9 cellular contexts compared by ENCODE assay signal in the genomic region with DNA sequence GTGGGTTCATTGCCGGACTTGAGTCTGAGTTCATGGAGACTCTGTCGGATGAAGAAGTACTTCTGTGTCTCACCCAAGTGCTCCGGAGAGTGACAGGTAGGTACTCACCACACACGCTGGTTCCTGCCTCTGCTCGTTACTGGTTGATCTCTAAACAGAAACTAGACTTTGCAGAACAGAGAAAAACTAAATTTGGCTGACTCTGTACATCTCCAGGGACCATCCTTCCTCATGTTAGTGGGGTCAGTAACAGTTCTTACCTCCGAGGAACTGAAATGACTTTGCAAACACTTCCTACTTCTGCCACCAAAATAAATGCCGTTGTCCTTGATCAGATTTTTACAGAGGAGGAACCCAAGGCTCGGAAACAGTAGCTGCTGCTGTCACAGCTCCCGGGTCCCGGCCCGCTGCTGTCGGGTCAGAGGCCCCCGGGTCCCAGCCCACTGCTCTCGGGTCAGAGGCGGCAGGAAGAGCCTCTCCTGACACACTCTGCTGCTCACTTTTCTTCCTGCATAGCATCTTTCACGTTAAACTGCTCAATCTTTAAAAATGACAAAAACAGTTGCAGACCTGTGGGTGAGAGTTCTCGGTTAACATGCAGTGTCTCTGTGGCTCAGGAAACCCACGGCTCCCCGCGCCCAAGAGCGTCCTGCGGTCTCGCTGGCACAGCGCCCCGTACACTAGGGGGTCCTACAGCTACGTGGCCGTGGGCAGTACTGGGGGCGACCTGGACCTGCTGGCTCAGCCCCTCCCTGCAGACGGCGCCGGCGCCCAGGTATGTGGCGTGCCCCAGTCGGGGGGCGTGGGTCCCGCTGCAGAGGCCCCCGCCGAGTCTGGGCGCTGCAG. TPM values are rescaled to one million over a fixed set of nuclear protein-coding genes. Genes with fewer than 3 reads are reported as not detected.
DNase-seq lines count a peak whose midpoint lies in the region; ATAC-seq and TF ChIP-seq lines count a peak whose summit lies in the region.
"Had no signal": no experiment of that assay in that cellular context is flagged by ENCODE, and none has a peak within 500 bp of the region (broad histone marks: within the 10 kb centered on the region; RNA-seq: fewer than 3 reads in every experiment).

No MANE protein-coding gene starts in this region.

- no peaks in the 10 kb centered on the region for H3K9me2 ChIP-seq in MM.1S (replicated peaks; ENCODE audit: insufficient read depth, low read length)

- peaks cover 40% of the 10 kb centered on the region for H3K4me1 Mint-ChIP-seq in activated naive CD4-positive, alpha-beta T cell treated with anti-CD3 and anti-CD28 coated beads for 36 hours (ENCODE audit: low read depth)

- H3K9ac ChIP-seq in MM.1S (ENCODE audit: low read length): peak overlapping the region; percentile 76

- peaks cover 29% of the 10 kb centered on the region for H3F3A ChIP-seq in MM.1S (ENCODE audit: insufficient read depth, low read length)

- H4K20me1 ChIP-seq in MM.1S (ENCODE audit: insufficient read depth, low read length): no peaks in the 10 kb centered on the region

- H3K4me1 ChIP-seq in MM.1S (ENCODE audit: low read length) (peaks cover 24% of the 10 kb centered on the region), SJCRH30 (no peaks in the 10 kb centered on the region)

- peak; percentile 89 for DNase-seq in MM.1S
- DNase-seq in activated naive CD4-positive, alpha-beta T cell treated with anti-CD3 and anti-CD28 coated beads for 36 hours: peak; percentile 76
- peak; percentile 56 for DNase-seq in stimulated activated CD4-positive, alpha-beta T cell treated with anti-CD3 and anti-CD28 coated beads, Interleukin-4, amount 100 ng/mL, for 24 hours
- no peak for DNase-seq in NCI-H1436 (lab: John Stamatoyannopoulos, UW)
- no peak for DNase-seq in COR-L47 (lab: John Stamatoyannopoulos, UW)
- DNase-seq in SJCRH30: no peak

- H3K36me3 Mint-ChIP-seq in activated naive CD4-positive, alpha-beta T cell treated with anti-CD3 and anti-CD28 coated beads for 36 hours (ENCODE audit: low read depth): peaks cover 2% of the 10 kb centered on the region

- H3K27me3 ChIP-seq in MM.1S (replicated peaks; ENCODE audit: insufficient read depth, low read length) (no peaks in the 10 kb centered on the region), SJCRH30 (no peaks in the 10 kb centered on the region)

- peak overlapping the region; percentile 88 for H3K27ac ChIP-seq in MM.1S (ENCODE audit: low read length)
- no peak overlapping the region for H3K27ac ChIP-seq in SJCRH30

- H3K36me3 ChIP-seq in MM.1S (replicated peaks; ENCODE audit: insufficient read depth, low read length) (no peaks in the 10 kb centered on the region), SJCRH30 (no peaks in the 10 kb centered on the region)

- H3K4me2 ChIP-seq in MM.1S (ENCODE audit: low read depth, low read length): peak overlapping the region; percentile 92

- H2AFZ ChIP-seq in MM.1S (ENCODE audit: low read length): peak overlapping the region; percentile 59

- ATAC-seq in GM18511 (IDR thresholded peaks at IDR 0.05; ENCODE audit: unreplicated experiment) (peak; percentile 85), GM21723 (IDR thresholded peaks at IDR 0.05; ENCODE audit: unreplicated experiment) (peak; percentile 82)

- no peaks in the 10 kb centered on the region for H3K27me3 Mint-ChIP-seq in activated naive CD4-positive, alpha-beta T cell treated with anti-CD3 and anti-CD28 coated beads for 36 hours (ENCODE audit: low read depth)

- intact Hi-C loops in activated naive CD4-positive, alpha-beta T cell treated with anti-CD3 and anti-CD28 coated beads for 36 hours (cut with micrococcal nuclease): loop anchor here (2.0 kb wide), 1 partner anchor 54 kb away; no protein-coding TSS in a partner anchor

- H3K79me2 ChIP-seq in MM.1S (ENCODE audit: low read length): 0 out of 2 replicates have a peak, but pooled peaks cover 14% of the 10 kb centered on the region

- peak; percentile 4; the same call in 1 of the 2 replicates for TF ChIP-seq CTCF in MM.1S (IDR thresholded peaks at IDR 0.05; ENCODE audit: low read length)

- H3K9me3 ChIP-seq in MM.1S (replicated peaks; ENCODE audit: insufficient read depth, low read length): no peaks in the 10 kb centered on the region
- H3K9me3 ChIP-seq in SJCRH30 (replicated peaks): no peaks in the 10 kb centered on the region

- no peaks in the 10 kb centered on the region for H3K9me3 Mint-ChIP-seq in activated naive CD4-positive, alpha-beta T cell treated with anti-CD3 and anti-CD28 coated beads for 36 hours

- peak overlapping the region; percentile 96 for H3K27ac Mint-ChIP-seq in activated naive CD4-positive, alpha-beta T cell treated with anti-CD3 and anti-CD28 coated beads for 36 hours

- CTCF ChIA-PET in activated naive CD4-positive, alpha-beta T cell treated with anti-CD3 and anti-CD28 coated beads for 36 hours (lab: Charles Lee): no interaction called here

- H3K4me3 Mint-ChIP-seq in activated naive CD4-positive, alpha-beta T cell treated with anti-CD3 and anti-CD28 coated beads for 36 hours: peak overlapping the region; percentile 63

- H3K4me3 ChIP-seq in MM.1S (ENCODE audit: low read length): peak overlapping the region; percentile 68
- no peak overlapping the region for H3K4me3 ChIP-seq in SJCRH30

RNA-seq across cellular contexts. Expression of a gene that starts 4.8 kb away (rescaled TPM):
- 10 to 100 TPM; 31.6 to 32.9 TPM for total RNA-seq in activated naive CD4-positive, alpha-beta T cell treated with anti-CD3 and anti-CD28 coated beads for 36 hours
- total RNA-seq in SJCRH30 (2014; rRNA removed; shearing (Covaris generic)): 21.7 and 26.4 TPM in 2 replicates

RNA-seq across cellular contexts. Expression of a gene that starts 10.1 kb away (rescaled TPM):
- total RNA-seq in activated naive CD4-positive, alpha-beta T cell treated with anti-CD3 and anti-CD28 coated beads for 36 hours: 1 to 10 TPM; 4.4 to 5.0 TPM
- not detected in 2 replicates for total RNA-seq in SJCRH30 (2014; rRNA removed; shearing (Covaris generic))

RNA-seq across cellular contexts. Expression of a gene that starts 16.0 kb away (rescaled TPM):
- 10 to 100 TPM; 45.8 to 48.7 TPM for total RNA-seq in activated naive CD4-positive, alpha-beta T cell treated with anti-CD3 and anti-CD28 coated beads for 36 hours
- 63.6 and 65.7 TPM in 2 replicates for total RNA-seq in SJCRH30 (2014; rRNA removed; shearing (Covaris generic))

RNA-seq across cellular contexts. Expression of a gene that starts 31.4 kb away (rescaled TPM):
- 10 to 100 TPM; 29.9 to 34.9 TPM for total RNA-seq in activated naive CD4-positive, alpha-beta T cell treated with anti-CD3 and anti-CD28 coated beads for 36 hours
- total RNA-seq in SJCRH30 (2014; rRNA removed; shearing (Covaris generic)): not detected in 2 replicates

RNA-seq across cellular contexts. Expression of a gene that starts 35.2 kb away (rescaled TPM):
- not detected for total RNA-seq in activated naive CD4-positive, alpha-beta T cell treated with anti-CD3 and anti-CD28 coated beads for 36 hours
- not detected in 2 replicates for total RNA-seq in SJCRH30 (2014; rRNA removed; shearing (Covaris generic))
- total RNA-seq: M059J had no signal

Comparison
In these comparisons a context has a peak if more than half of its experiments do, and no peak if none do; other contexts are left out.
1. DNase-seq: peak in MM.1S (single experiment), activated naive CD4-positive, alpha-beta T cell treated with anti-CD3 and anti-CD28 coated beads for 36 hours (single experiment) and stimulated activated CD4-positive, alpha-beta T cell treated with anti-CD3 and anti-CD28 coated beads, Interleukin-4, amount 100 ng/mL, for 24 hours (single experiment); none in NCI-H1436 (single experiment), COR-L47 (single experiment) and SJCRH30 (0 of 2).